26 cellular contexts compared by ENCODE assay signal in the genomic region with DNA sequence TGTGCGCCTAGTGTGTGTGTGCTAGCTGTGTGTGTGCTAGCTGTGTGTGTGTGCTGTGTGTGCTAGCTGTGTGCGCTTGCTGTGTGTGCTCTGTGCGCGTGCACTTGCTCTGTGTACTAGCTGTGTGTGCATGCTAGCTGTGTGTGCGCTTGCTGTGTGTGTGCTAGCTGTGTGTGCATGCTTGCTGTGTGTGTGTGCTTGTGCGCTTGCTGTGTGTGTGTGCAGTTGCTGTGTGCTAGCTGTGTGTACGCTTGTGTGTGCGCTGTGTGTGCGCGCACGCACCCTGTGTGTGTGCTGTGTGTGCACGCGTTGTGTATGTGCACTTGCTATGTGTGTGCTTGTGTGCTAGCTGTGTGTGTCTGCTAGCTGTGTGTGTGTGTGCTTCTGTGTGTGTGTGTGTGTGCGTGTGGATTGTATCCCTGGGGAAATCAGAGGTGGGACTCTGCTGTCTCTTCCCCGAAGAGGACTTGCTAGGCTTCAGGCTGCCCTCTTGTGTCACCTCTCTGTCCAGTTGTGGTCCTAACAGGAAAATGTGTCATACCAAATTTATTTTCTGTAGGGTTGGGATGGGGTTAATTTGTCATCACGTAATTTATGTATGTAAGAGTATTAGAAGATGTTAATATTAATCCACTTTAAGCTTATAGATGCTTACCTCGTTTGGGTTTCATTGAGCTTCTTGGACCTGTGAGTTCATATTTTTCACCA. TPM values are rescaled to one million over a fixed set of nuclear protein-coding genes. Genes with fewer than 3 reads are reported as not detected.
DNase-seq lines count a peak whose midpoint lies in the region; ATAC-seq, FAIRE-seq and TF ChIP-seq lines count a peak whose summit lies in the region.
"Had no signal": no experiment of that assay in that cellular context is flagged by ENCODE, and none has a peak within 500 bp of the region (broad histone marks: within the 10 kb centered on the region; RNA-seq: fewer than 3 reads in every experiment).

No MANE protein-coding gene starts in this region.

- no peaks in the 10 kb centered on the region for H3K27me3 ChIP-seq in GM12878 (replicated peaks in 1 of 2; ENCODE audit: control insufficient read depth in 2 of 2, insufficient read depth in 2 of 2, low read length in 1 of 2)
- H3K27me3 ChIP-seq in spleen (replicated peaks in 1 of 7): no peaks in the 10 kb centered on the region
- H3K27me3 ChIP-seq: SJCRH30, suprapubic skin, vagina had no signal

- no peak for TF ChIP-seq RAD21 in GM12878 (IDR thresholded peaks at IDR 0.05; ENCODE audit: insufficient read depth, low read depth, low read length)

- FAIRE-seq in GM12878 (lab: Jason Lieb, UNC) (no peak), kidney (lab: Jason Lieb, UNC) (no peak)
- FAIRE-seq: RCC 7860 had no signal

- SMC1A ChIA-PET in GM12878 (lab: Charles Lee; ENCODE audit: uncharacterized antibody, unreplicated experiment): no interaction called here

- POLR2A ChIA-PET in HEK293T (lab: Yijun Ruan, JAX) (no interaction called here), GM12878 (lab: Charles Lee) (interaction anchor here (0.7 kb wide), 1 partner anchor 230 kb away, joined by 3 read pairs; no protein-coding TSS in a partner anchor)

- no peak overlapping the region for H3K9ac ChIP-seq in GM12878 (ENCODE audit: control insufficient read depth, insufficient read depth, low read length)
- no peak overlapping the region for H3K9ac ChIP-seq in kidney (ENCODE audit: low read length in 2 of 2)

- DNase-seq in HEK293T (ENCODE audit: extremely low spot score): no peak
- no peak for DNase-seq in GM12878 (ENCODE audit: low read depth, low spot score)
- peak; percentile 32 for DNase-seq in kidney
- peak; percentile 25 for DNase-seq in spleen
- no peak for DNase-seq in islet precursor cell
- no peak for DNase-seq in GM03348 (ENCODE audit: low spot score)
- DNase-seq: activated CD8-positive, alpha-beta memory T cell treated with anti-CD3 and anti-CD28 coated beads for 24 hours; activated T-cell treated with anti-CD3 and anti-CD28 coated beads, Interleukin-2, amount 50 U/mL, for 4 hours; Calu3; endodermal cell; HCEC 1CT; kidney glomerular epithelial cell; mesendoderm; NCI-H1694 treated with DMSO at 0.1 percent for 48 hours; NCI-H2227 treated with DMSO at 0.1 percent for 48 hours; NCI-H69; SJCRH30; stimulated activated CD4-positive, alpha-beta T cell treated with anti-CD3 and anti-CD28 coated beads, Interleukin-4, amount 100 ng/mL, for 1 hour; stimulated activated naive B cell treated with anti-CD40 and anti-IgM and Interleukin-4, amounts not matched to agents 10 μg/mL and 1 μg/mL and 100 μg/mL, for 72 hours; T-helper 1 cell had no signal

- H3K27ac ChIP-seq in GM12878 (ENCODE audit: control insufficient read depth, insufficient read depth) (no peak overlapping the region), kidney (ENCODE audit: low read depth in 2 of 2, low read length in 2 of 2) (no peak overlapping the region), spleen (no peak overlapping the region)
- H3K27ac ChIP-seq: coronary artery, SJCRH30, suprapubic skin, vagina had no signal

- in situ Hi-C loops in GM12878 (cut with MboI): no loop called here

- no peak for ATAC-seq in GM12878
- no peak for ATAC-seq in GM21423 (IDR thresholded peaks at IDR 0.05; ENCODE audit: unreplicated experiment)
- ATAC-seq: activated T-cell treated with anti-CD3 and anti-CD28 coated beads, Interleukin-2, amount 50 U/mL, for 4 hours; stimulated activated naive B cell treated with anti-CD40 and anti-IgM and Interleukin-4, amounts not matched to agents 10 μg/mL and 1 μg/mL and 100 μg/mL, for 72 hours had no signal

- TF ChIP-seq EP300 in GM12878 (IDR thresholded peaks at IDR 0.05; ENCODE audit: borderline replicate concordance in 1 of 2, control insufficient read depth in 1 of 2, low read depth in 2 of 2, low read length in 2 of 2): no peak

- CTCF ChIA-PET in HEK293T (lab: Yijun Ruan, JAX): no interaction called here
- CTCF ChIA-PET in GM12878 (lab: Yijun Ruan, JAX): no interaction called here

- H4K20me1 ChIP-seq in GM12878 (ENCODE audit: control insufficient read depth, insufficient read depth): no peaks in the 10 kb centered on the region

- H2AFZ ChIP-seq in GM12878 (ENCODE audit: control insufficient read depth, low read depth, low read length): no peak overlapping the region

- RAD21 ChIA-PET in GM12878 (lab: Charles Lee; ENCODE audit: unreplicated experiment): no interaction called here

- 85% methylated on average over 17 of the region's 17 CpGs for WGBS in GM12878 (ENCODE audit: insufficient coverage, insufficient replicate concordance, low lambda C conversion rate, missing lambda C conversion rate)
- WGBS in spleen, 5 donors: 76 to 96% (median 89%) methylated on average over 16 to 17 of the region's 17 CpGs

- H3K36me3 ChIP-seq in GM12878 (ENCODE audit: control insufficient read depth in 2 of 2, insufficient read depth in 2 of 2, low read length in 1 of 2) (peaks cover 7% of the 10 kb centered on the region in 2 experiments), kidney (ENCODE audit: control insufficient read depth in 1 of 2, insufficient read depth in 2 of 2, low read length in 2 of 2) (peaks cover 0 to 4% of the 10 kb centered on the region in 2 donors), spleen (peaks cover 0 to 65% (median 22%) of the 10 kb centered on the region in 6 donors)

- TF ChIP-seq CTCF in GM12878 (IDR thresholded peaks at IDR 0.05 in 2 of 3, conservative IDR thresholded peaks at IDR 0.05 in 1 of 3; ENCODE audit: control insufficient read depth in 2 of 3, extremely low read depth in 1 of 3, insufficient read depth in 1 of 3, low read depth in 3 of 3, low read length in 3 of 3) (no peak), kidney (IDR thresholded peaks at IDR 0.05; ENCODE audit: borderline replicate concordance, extremely low read depth, insufficient read depth) (no peak), spleen (IDR thresholded peaks at IDR 0.05 in 8 of 11, conservative IDR thresholded peaks at IDR 0.05 in 3 of 11) (no peak)

- no peak overlapping the region for H3K4me2 ChIP-seq in GM12878 (ENCODE audit: control insufficient read depth, insufficient read depth)

- no peak overlapping the region for H3K4me3 ChIP-seq in GM12878
- H3K4me3 ChIP-seq in kidney (ENCODE audit: low read length in 2 of 2): no peak overlapping the region
- H3K4me3 ChIP-seq in spleen: no peak overlapping the region
- H3K4me3 ChIP-seq: coronary artery, SJCRH30, suprapubic skin, vagina had no signal

- BruUV-seq in GM12878 (replicated peaks; lab: Mats Ljungman, UMichigan): no TSS peak

- TF ChIP-seq POLR2A in GM12878 (IDR thresholded peaks at IDR 0.05; ENCODE audit: low read depth, low read length): no peak
- TF ChIP-seq POLR2A in spleen (IDR thresholded peaks at IDR 0.05): no peak

- no peaks in the 10 kb centered on the region for H3K79me2 ChIP-seq in GM12878 (ENCODE audit: control insufficient read depth, insufficient read depth, low read length)

- intact Hi-C loops in GM12878 (cut with micrococcal nuclease; ENCODE audit: unreplicated experiment) (loop anchor here (10.0 kb wide), 1 partner anchor 339 kb away; no protein-coding TSS in a partner anchor), kidney (cut with DNase I) (no loop called here), spleen (cut with DNase I; ENCODE audit: low total_unique reads) (no loop called here)

- H3K9me3 ChIP-seq in GM12878 (replicated peaks; ENCODE audit: control insufficient read depth, insufficient read depth, low read length): no peaks in the 10 kb centered on the region
- no peaks in the 10 kb centered on the region for H3K9me3 ChIP-seq in kidney (ENCODE audit: control insufficient read depth in 1 of 2, low read length in 2 of 2)
- peaks cover 0 to 8% (median 0%) of the 10 kb centered on the region in 8 donors for H3K9me3 ChIP-seq in spleen
- H3K9me3 ChIP-seq: SJCRH30, suprapubic skin, vagina had no signal

- no peaks in the 10 kb centered on the region for H3K4me1 ChIP-seq in GM12878 (ENCODE audit: control insufficient read depth, insufficient read depth, low read length)
- no peaks in the 10 kb centered on the region for H3K4me1 ChIP-seq in kidney (ENCODE audit: control insufficient read depth in 1 of 2, insufficient read depth in 1 of 2, low read depth in 1 of 2, low read length in 2 of 2)
- H3K4me1 ChIP-seq in spleen: no peaks in the 10 kb centered on the region
- H3K4me1 ChIP-seq: SJCRH30, suprapubic skin, vagina had no signal

RNA-seq across cellular contexts. Expression of gene TPPP, which starts 38.9 kb away (rescaled TPM):
- 0.38 and 0.39 TPM in 2 replicates for total RNA-seq in GM12878 (2013; cell fraction: nucleolus; rRNA removed)
- under 0.01 TPM in 1 of 2 replicates, not detected in the other for total RNA-seq in GM12878 (2014; rRNA removed)
- 0.04 TPM in 1 of 2 replicates, not detected in the other for total RNA-seq in GM12878 (2014; rRNA removed; fragmentation: Illumina TruSeq; extraction: Trizol)
- total RNA-seq in GM12878 (2021): 0.03 TPM in 1 of 2 replicates, not detected in the other
- polyA plus RNA-seq in GM12878 (2011; ENCODE audit: low read depth): 0.18 TPM
- polyA plus RNA-seq in GM12878 (2011; rRNA removed): 0.01 and 0.07 TPM in 2 replicates
- 0.12 and 0.13 TPM in 2 replicates for polyA plus RNA-seq in GM12878 (2011; cell fraction: cytosol; rRNA removed)
- 0.16 and 0.19 TPM in 2 replicates for polyA plus RNA-seq in GM12878 (2011; cell fraction: nucleus; rRNA removed)
- polyA plus RNA-seq in GM12878 (2012): 0.29 and 0.32 TPM in 2 replicates
- 0.01 TPM in 1 of 2 replicates, not detected in the other for polyA plus RNA-seq in GM12878 (2014; fragmentation: Illumina TruSeq; extraction: Trizol)
- not detected for polyA plus RNA-seq in GM12878 (2014; fragmentation: Nextera tagmentation; extraction: Ambion mirVana)
- not detected in 2 replicates for polyA plus RNA-seq in GM12878 (2014; rRNA removed)
- polyA plus RNA-seq in GM12878 (2016; fragmentation: Nextera tagmentation; extraction: Ambion mirVana): under 1 TPM; 0.03 to 0.24 TPM
- 0.05 and 0.15 TPM in 2 replicates for polyA minus RNA-seq in GM12878 (2011; rRNA and poly(A)+ RNA removed)
- polyA minus RNA-seq in GM12878 (2011; cell fraction: cytosol; rRNA and poly(A)+ RNA removed): not detected in 2 replicates
- polyA minus RNA-seq in GM12878 (2011; cell fraction: nucleus; rRNA and poly(A)+ RNA removed): under 0.01 and 0.10 TPM in 2 replicates
- 6.9 TPM for total RNA-seq in kidney
- 5.8 TPM for polyA plus RNA-seq in kidney (ENCODE audit: insufficient read depth, low read depth, low replicate concordance)
- total RNA-seq in spleen: 10 to 100 TPM in 1 of 7 donors, 1 to 10 TPM in 6; 2.4 to 12.2 (median 4.4) TPM
- polyA plus RNA-seq in spleen: under 1 TPM; 0.30 to 0.83 (median 0.41) TPM
- total RNA-seq: osteoblast had no signal

RNA-seq across cellular contexts. Expression of gene CEP72, which starts 42.1 kb away (rescaled TPM):
- total RNA-seq in GM12878 (2013; cell fraction: nucleolus; rRNA removed): 55.7 and 58.5 TPM in 2 replicates
- total RNA-seq in GM12878 (2014; rRNA removed): 7.2 and 7.7 TPM in 2 replicates
- 5.5 and 5.9 TPM in 2 replicates for total RNA-seq in GM12878 (2014; rRNA removed; fragmentation: Illumina TruSeq; extraction: Trizol)
- total RNA-seq in GM12878 (2021): 13.5 and 13.7 TPM in 2 replicates
- 1.7 TPM for polyA plus RNA-seq in GM12878 (2011; ENCODE audit: low read depth)
- polyA plus RNA-seq in GM12878 (2011; rRNA removed): 6.8 and 9.7 TPM in 2 replicates
- polyA plus RNA-seq in GM12878 (2011; cell fraction: cytosol; rRNA removed): 8.9 and 10.4 TPM in 2 replicates
- 25.7 and 31.2 TPM in 2 replicates for polyA plus RNA-seq in GM12878 (2011; cell fraction: nucleus; rRNA removed)
- polyA plus RNA-seq in GM12878 (2012): 4.5 and 5.8 TPM in 2 replicates
- 1.8 and 4.0 TPM in 2 replicates for polyA plus RNA-seq in GM12878 (2014; fragmentation: Illumina TruSeq; extraction: Trizol)
- polyA plus RNA-seq in GM12878 (2014; fragmentation: Nextera tagmentation; extraction: Ambion mirVana): under 1 TPM; 0.35 to 0.99 TPM
- polyA plus RNA-seq in GM12878 (2014; rRNA removed): 8.3 and 9.3 TPM in 2 replicates
- polyA plus RNA-seq in GM12878 (2016; fragmentation: Nextera tagmentation; extraction: Ambion mirVana): 1 to 10 TPM; 8.9 to 9.9 TPM
- 13.0 and 23.2 TPM in 2 replicates for polyA minus RNA-seq in GM12878 (2011; rRNA and poly(A)+ RNA removed)
- 6.0 and 7.4 TPM in 2 replicates for polyA minus RNA-seq in GM12878 (2011; cell fraction: cytosol; rRNA and poly(A)+ RNA removed)
- 15.7 and 27.2 TPM in 2 replicates for polyA minus RNA-seq in GM12878 (2011; cell fraction: nucleus; rRNA and poly(A)+ RNA removed)
- 7.8 TPM for total RNA-seq in kidney
- polyA plus RNA-seq in kidney (ENCODE audit: insufficient read depth, low read depth, low replicate concordance): 1.1 TPM
- total RNA-seq in spleen: 10 to 100 TPM in 4 of 7 donors, 1 to 10 TPM in 3; 8.5 to 13.1 (median 10.4) TPM
- polyA plus RNA-seq in spleen: 1 to 10 TPM; 2.1 to 4.5 (median 2.9) TPM

Comparison
In these comparisons a context has a peak if more than half of its experiments do, and no peak if none do; other contexts are left out.
1. DNase-seq: peak in kidney (single experiment) and spleen (single experiment); none in HEK293T (single experiment), GM12878 (single experiment), islet precursor cell (single experiment) and GM03348 (single experiment).